Comparison of ENCODE assay signal across 16 cellular contexts in the genomic region with DNA sequence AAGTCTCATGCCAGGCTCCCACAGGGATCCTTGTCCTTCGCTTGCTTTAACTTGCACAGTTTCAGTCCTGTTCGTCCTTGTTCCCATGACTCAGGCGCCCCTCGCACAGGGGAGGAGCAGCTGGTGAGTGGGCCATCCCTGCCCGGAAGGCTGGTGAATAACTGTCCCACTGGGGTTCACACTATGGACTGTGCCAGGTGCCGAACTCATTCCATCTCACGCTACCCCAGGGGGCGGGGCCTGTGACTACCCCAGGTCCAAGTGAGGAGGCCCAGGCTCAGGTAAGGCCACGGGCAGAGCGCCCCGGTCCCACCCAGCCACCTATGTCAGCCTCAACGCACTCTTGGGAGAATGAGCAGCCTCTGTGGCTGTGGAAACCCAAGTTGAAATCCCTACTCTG. TPM values are rescaled to one million over a fixed set of nuclear protein-coding genes. Genes with fewer than 3 reads are reported as not detected.
A peak's percentile ranks its signal among the peaks of the same experiment; 100 is the strongest.
DNase-seq lines count a peak whose midpoint lies in the region; ATAC-seq and TF ChIP-seq lines count a peak whose summit lies in the region.
"Had no signal": no experiment of that assay in that cellular context is flagged by ENCODE, and none has a peak within 500 bp of the region (broad histone marks: within the 10 kb centered on the region; RNA-seq: fewer than 3 reads in every experiment).

No MANE protein-coding gene starts in this region.

- no peak for TF ChIP-seq POLR2A in Peyer's patch (IDR thresholded peaks at IDR 0.05)

- H3K4me3 Mint-ChIP-seq in HFFc6: no peak overlapping the region
- no peak overlapping the region for H3K4me3 Mint-ChIP-seq in type B pancreatic cell
- H3K4me3 Mint-ChIP-seq: activated B cell treated with CpG ODN at 0.5 μM for 24 hours; activated T-helper 1 cell treated with anti-CD3 and anti-CD28 coated beads, Interleukin-12 subunit alpha, Interleukin-12 subunit beta, Interleukin-2, Interleukin-4 antibody, amounts not matched to agents 30 ng/mL and 10 ng/mL and 1 ng/mL, durations not matched to agents 14 hours and 24 hours and 36 hours; CD4-positive, CD25-positive, alpha-beta regulatory T cell; neural progenitor cell; T-helper 1 cell treated with Interleukin-12 subunit alpha and Interleukin-12 subunit beta and Interleukin-4 antibody, amounts not matched to agents 30 μg/mL and 1 μg/mL, for 36 hours had no signal

- H3K36me3 ChIP-seq in adipocyte (ENCODE audit: control insufficient read depth, insufficient read depth, low read length, severe bottlenecking) (no peaks in the 10 kb centered on the region), upper lobe of right lung (no peaks in the 10 kb centered on the region), Peyer's patch (no peaks in the 10 kb centered on the region)
- H3K36me3 ChIP-seq: neural progenitor cell, suprapubic skin had no signal

- TF ChIP-seq CTCF in HFFc6 (IDR thresholded peaks at IDR 0.05) (no peak), foreskin keratinocyte (conservative IDR thresholded peaks at IDR 0.05) (no peak), upper lobe of right lung (IDR thresholded peaks at IDR 0.05) (no peak), Peyer's patch (IDR thresholded peaks at IDR 0.05) (no peak), type B pancreatic cell (conservative IDR thresholded peaks at IDR 0.05) (no peak)

- DNase-seq in HFFc6: no peak
- peak; percentile 38 for DNase-seq in adipocyte (ENCODE audit: low read depth)
- DNase-seq in foreskin keratinocyte: peak; percentile 87 to 96
- DNase-seq in upper lobe of right lung: no peak
- DNase-seq in Peyer's patch: no peak
- no peak for DNase-seq in anterior cingulate cortex (lab: John Stamatoyannopoulos, UW)
- DNase-seq in type B pancreatic cell (ENCODE audit: extremely low spot score, unreplicated experiment): no peak
- DNase-seq: activated B cell treated with CpG ODN at 0.5 μM for 24 hours; CD4-positive, CD25-positive, alpha-beta regulatory T cell; DMS79; NCI-H1092 had no signal

- peaks cover 23% of the 10 kb centered on the region for H3K4me1 ChIP-seq in adipocyte (ENCODE audit: control insufficient read depth, insufficient read depth, low read length)
- peaks cover 33% of the 10 kb centered on the region for H3K4me1 ChIP-seq in foreskin keratinocyte
- peaks cover 5% of the 10 kb centered on the region for H3K4me1 ChIP-seq in upper lobe of right lung
- H3K4me1 ChIP-seq in Peyer's patch: peaks cover 0 to 26% (median 4%) of the 10 kb centered on the region in 4 donors
- H3K4me1 ChIP-seq: neural progenitor cell had no signal

- peak overlapping the region; percentile 10 for H3K4me3 ChIP-seq in adipocyte (ENCODE audit: low read length)
- no peak overlapping the region for H3K4me3 ChIP-seq in upper lobe of right lung
- H3K4me3 ChIP-seq in Peyer's patch: no peak overlapping the region
- H3K4me3 ChIP-seq: neural progenitor cell, suprapubic skin had no signal

- H3K27me3 ChIP-seq in adipocyte (replicated peaks; ENCODE audit: control insufficient read depth, insufficient read depth, low read length) (no peaks in the 10 kb centered on the region), foreskin keratinocyte (no peaks in the 10 kb centered on the region), upper lobe of right lung (no peaks in the 10 kb centered on the region), Peyer's patch (no peaks in the 10 kb centered on the region)
- H3K27me3 ChIP-seq: suprapubic skin had no signal

- H3K9me3 Mint-ChIP-seq in HFFc6 (no peaks in the 10 kb centered on the region), type B pancreatic cell (no peaks in the 10 kb centered on the region)
- H3K9me3 Mint-ChIP-seq: activated B cell treated with CpG ODN at 0.5 μM for 24 hours; activated T-helper 1 cell treated with anti-CD3 and anti-CD28 coated beads, Interleukin-12 subunit alpha, Interleukin-12 subunit beta, Interleukin-2, Interleukin-4 antibody, amounts not matched to agents 30 ng/mL and 10 ng/mL and 1 ng/mL, durations not matched to agents 14 hours and 24 hours and 36 hours; neural progenitor cell; T-helper 1 cell treated with Interleukin-12 subunit alpha and Interleukin-12 subunit beta and Interleukin-4 antibody, amounts not matched to agents 30 μg/mL and 1 μg/mL, for 36 hours had no signal

- intact Hi-C loops in upper lobe of right lung (cut with DNase I): no loop called here

- peak overlapping the region; percentile 97 for H3K27ac ChIP-seq in foreskin keratinocyte
- H3K27ac ChIP-seq in upper lobe of right lung: no peak overlapping the region
- no peak overlapping the region for H3K27ac ChIP-seq in Peyer's patch
- H3K27ac ChIP-seq: neural progenitor cell had no signal

- H3K9me3 ChIP-seq in adipocyte (ENCODE audit: control insufficient read depth, low read length) (no peaks in the 10 kb centered on the region), upper lobe of right lung (no peaks in the 10 kb centered on the region), Peyer's patch (no peaks in the 10 kb centered on the region)
- H3K9me3 ChIP-seq: suprapubic skin had no signal

- no peaks in the 10 kb centered on the region for H3K36me3 Mint-ChIP-seq in HFFc6 (ENCODE audit: low read depth)
- no peaks in the 10 kb centered on the region for H3K36me3 Mint-ChIP-seq in type B pancreatic cell
- H3K36me3 Mint-ChIP-seq: CD4-positive, CD25-positive, alpha-beta regulatory T cell; neural progenitor cell had no signal

- peak overlapping the region; percentile 28 for H3K9ac ChIP-seq in adipocyte (ENCODE audit: low read length)
- H3K9ac ChIP-seq: neural progenitor cell had no signal

- ATAC-seq in foreskin keratinocyte (peak; percentile 85), upper lobe of right lung (peak; percentile 19)

- H3K27me3 Mint-ChIP-seq in HFFc6 (ENCODE audit: insufficient read depth) (peaks cover 2% of the 10 kb centered on the region), type B pancreatic cell (peaks cover 18% of the 10 kb centered on the region)

- H3K4me1 Mint-ChIP-seq in HFFc6 (ENCODE audit: low read depth): peaks cover 30% of the 10 kb centered on the region
- H3K4me1 Mint-ChIP-seq in type B pancreatic cell (ENCODE audit: unreplicated experiment): no peaks in the 10 kb centered on the region
- H3K4me1 Mint-ChIP-seq: activated B cell treated with CpG ODN at 0.5 μM for 24 hours had no signal

- H3K27ac Mint-ChIP-seq in HFFc6 (peak overlapping the region; percentile 93), type B pancreatic cell (no peak overlapping the region)
- H3K27ac Mint-ChIP-seq: activated B cell treated with CpG ODN at 0.5 μM for 24 hours; activated T-helper 1 cell treated with anti-CD3 and anti-CD28 coated beads, Interleukin-12 subunit alpha, Interleukin-12 subunit beta, Interleukin-2, Interleukin-4 antibody, amounts not matched to agents 30 ng/mL and 10 ng/mL and 1 ng/mL, durations not matched to agents 14 hours and 24 hours and 36 hours; CD4-positive, CD25-positive, alpha-beta regulatory T cell; T-helper 1 cell treated with Interleukin-12 subunit alpha and Interleukin-12 subunit beta and Interleukin-4 antibody, amounts not matched to agents 30 μg/mL and 1 μg/mL, for 36 hours had no signal

RNA-seq across cellular contexts. Expression of a gene that starts 7.2 kb away (rescaled TPM):
- 1 to 10 TPM; 4.4 to 5.6 (median 4.8) TPM for total RNA-seq in HFFc6 (2021; fragmentation: NEBNext Ultra II Directional; extraction: Animal tissue kit (Norgen Biotek cat#: 25700))
- 116 and 130 TPM in 2 replicates for total RNA-seq in foreskin keratinocyte
- 112 and 115 TPM in 2 replicates for polyA plus RNA-seq in foreskin keratinocyte
- 17.0 TPM for total RNA-seq in upper lobe of right lung
- total RNA-seq in Peyer's patch: 100 to 1,000 TPM in 3 of 4 donors, 10 to 100 TPM in 1; 74.3 to 142 (median 123) TPM
- 9.9 and 14.8 TPM in 2 replicates for total RNA-seq in type B pancreatic cell (ENCODE audit: low replicate concordance)
- total RNA-seq: activated B cell treated with CpG ODN at 0.5 μM for 24 hours; activated T-helper 1 cell treated with anti-CD3 and anti-CD28 coated beads, Interleukin-12 subunit alpha, Interleukin-12 subunit beta, Interleukin-2, Interleukin-4 antibody, amounts not matched to agents 30 ng/mL and 10 ng/mL and 1 ng/mL, durations not matched to agents 14 hours and 24 hours and 36 hours; CD4-positive, CD25-positive, alpha-beta regulatory T cell had no signal
- polyA plus RNA-seq: CD4-positive, CD25-positive, alpha-beta regulatory T cell had no signal

RNA-seq across cellular contexts. Expression of a gene that starts 33.9 kb away (rescaled TPM):
- total RNA-seq in HFFc6 (2021; fragmentation: NEBNext Ultra II Directional; extraction: Animal tissue kit (Norgen Biotek cat#: 25700)): 100 to 1,000 TPM in 3 of 6 experiments, 10 to 100 TPM in 3; 88.3 to 104 (median 97.2) TPM
- total RNA-seq in foreskin keratinocyte (48.7 and 56.7 TPM in 2 replicates), upper lobe of right lung (73.9 TPM), Peyer's patch (10 to 100 TPM; 22.3 to 41.0 (median 34.7) TPM), type B pancreatic cell (ENCODE audit: low replicate concordance) (20.5 and 30.4 TPM in 2 replicates)
- 72.7 and 84.9 TPM in 2 replicates for polyA plus RNA-seq in foreskin keratinocyte
- total RNA-seq: activated B cell treated with CpG ODN at 0.5 μM for 24 hours; CD4-positive, CD25-positive, alpha-beta regulatory T cell had no signal
- polyA plus RNA-seq: CD4-positive, CD25-positive, alpha-beta regulatory T cell had no signal

RNA-seq across cellular contexts. Expression of a gene that starts 40.2 kb away (rescaled TPM):
- not detected for total RNA-seq in HFFc6 (2021; fragmentation: NEBNext Ultra II Directional; extraction: Animal tissue kit (Norgen Biotek cat#: 25700))
- total RNA-seq in foreskin keratinocyte (4.2 and 5.5 TPM in 2 replicates), upper lobe of right lung (53.5 TPM), Peyer's patch (10 to 100 TPM; 12.4 to 47.0 (median 26.5) TPM), type B pancreatic cell (ENCODE audit: low replicate concordance) (0.76 and 0.82 TPM in 2 replicates)
- polyA plus RNA-seq in foreskin keratinocyte: 5.7 and 6.1 TPM in 2 replicates

RNA-seq across cellular contexts. Expression of a gene that starts 53.5 kb away (rescaled TPM):
- not detected for total RNA-seq in HFFc6 (2021; fragmentation: NEBNext Ultra II Directional; extraction: Animal tissue kit (Norgen Biotek cat#: 25700))
- total RNA-seq in foreskin keratinocyte (not detected in 2 replicates), upper lobe of right lung (2.5 TPM), Peyer's patch (100 to 1,000 TPM in 2 of 4 donors, 10 to 100 TPM in 2; 19.8 to 190 (median 92.7) TPM), type B pancreatic cell (ENCODE audit: low replicate concordance) (2.6 and 8.7 TPM in 2 replicates)
- polyA plus RNA-seq in foreskin keratinocyte: not detected in 2 replicates
- total RNA-seq: activated B cell treated with CpG ODN at 0.5 μM for 24 hours; activated T-helper 1 cell treated with anti-CD3 and anti-CD28 coated beads, Interleukin-12 subunit alpha, Interleukin-12 subunit beta, Interleukin-2, Interleukin-4 antibody, amounts not matched to agents 30 ng/mL and 10 ng/mL and 1 ng/mL, durations not matched to agents 14 hours and 24 hours and 36 hours; CD4-positive, CD25-positive, alpha-beta regulatory T cell; suprapubic skin had no signal
- polyA plus RNA-seq: right cardiac atrium had no signal

Comparison
In these comparisons a context has a peak if more than half of its experiments do, and no peak if none do; other contexts are left out.
1. DNase-seq: peak in adipocyte (single experiment) and foreskin keratinocyte (2 of 2); none in HFFc6 (single experiment), upper lobe of right lung (single experiment), Peyer's patch (0 of 3), anterior cingulate cortex (0 of 58) and type B pancreatic cell (single experiment).